Comparison of ENCODE assay signal across 12 cellular contexts in the genomic region with DNA sequence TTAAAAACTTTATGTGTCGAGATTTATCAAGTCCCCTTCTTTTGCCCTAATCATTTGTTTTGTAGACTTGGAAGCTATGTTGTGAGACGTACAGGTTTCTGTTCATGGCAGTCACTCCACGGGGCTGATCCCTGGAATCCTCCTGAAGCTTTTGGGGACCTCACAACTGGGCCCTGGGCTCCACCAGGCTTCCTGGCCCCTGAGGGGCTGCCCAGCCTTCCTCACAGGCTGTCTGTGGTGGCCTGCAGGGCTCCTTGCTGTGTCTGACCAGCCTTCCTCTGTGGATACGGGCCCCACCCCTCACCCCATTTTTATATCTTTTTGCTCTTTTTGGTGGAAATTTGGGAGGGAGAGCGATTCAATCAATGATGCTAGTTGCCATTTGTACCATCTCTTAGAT. TPM values are rescaled to one million over a fixed set of nuclear protein-coding genes. Genes with fewer than 3 reads are reported as not detected.
A peak's percentile ranks its signal among the peaks of the same experiment; 100 is the strongest.
DNase-seq lines count a peak whose midpoint lies in the region; ATAC-seq and TF ChIP-seq lines count a peak whose summit lies in the region.
"Had no signal": no experiment of that assay in that cellular context is flagged by ENCODE, and none has a peak within 500 bp of the region (broad histone marks: within the 10 kb centered on the region; RNA-seq: fewer than 3 reads in every experiment).

No MANE protein-coding gene starts in this region.

- H3K36me3 ChIP-seq in GM23338 (ENCODE audit: insufficient read depth) (no peaks in the 10 kb centered on the region), OCI-LY1 (ENCODE audit: insufficient read depth, low read length) (no peaks in the 10 kb centered on the region), Caco-2 (ENCODE audit: control insufficient read depth, insufficient read depth, low read length) (no peaks in the 10 kb centered on the region), testis (ENCODE audit: low read depth, missing control alignments) (no peaks in the 10 kb centered on the region)

- no peak overlapping the region for H3K9ac ChIP-seq in OCI-LY1 (ENCODE audit: low read length)

- no peaks in the 10 kb centered on the region for H3K4me1 ChIP-seq in GM23338 (ENCODE audit: insufficient read depth)
- peaks cover 6% of the 10 kb centered on the region for H3K4me1 ChIP-seq in OCI-LY1 (ENCODE audit: insufficient read depth, low read length, severe bottlenecking)
- H3K4me1 ChIP-seq in Caco-2 = no peaks in the 10 kb centered on the region
- H3K4me1 ChIP-seq in testis = no peaks in the 10 kb centered on the region

- H3K4me3 ChIP-seq in GM23338 (no peak overlapping the region), OCI-LY1 (ENCODE audit: low read depth, low read length, poor library complexity, severe bottlenecking) (no peak overlapping the region), Caco-2 (ENCODE audit: low read depth, low read length) (no peak overlapping the region), testis (no peak overlapping the region)
- H3K4me3 ChIP-seq: GM12878 had no signal

- CTCF ChIA-PET in Caco-2 (lab: Charles Lee) = no interaction called here

- H3K4me3 Mint-ChIP-seq in GM23338 (no peak overlapping the region), glutamatergic neuron (ENCODE audit: unreplicated experiment) (no peak overlapping the region), Caco-2 (ENCODE audit: unreplicated experiment) (no peak overlapping the region)
- H3K4me3 Mint-ChIP-seq: CD8-positive, alpha-beta memory T cell; H9 had no signal

- no peak for TF ChIP-seq POLR2A in testis (IDR thresholded peaks at IDR 0.05)

- H3K9me2 ChIP-seq in GM23338 (ENCODE audit: insufficient read depth) = no peaks in the 10 kb centered on the region
- H3K9me2 ChIP-seq in OCI-LY1 (ENCODE audit: low read depth, low read length) = no peaks in the 10 kb centered on the region

- DNase-seq in GM23338 (ENCODE audit: low spot score) (no peak), glutamatergic neuron (no peak), posterior vena cava (ENCODE audit: low spot score) (peak; percentile 24), Caco-2 (no peak), testis (no peak)
- no peak for DNase-seq in stimulated activated naive CD8-positive, alpha-beta T cell treated with anti-CD3 and anti-CD28 coated beads, Interleukin-15, Interleukin-2, amounts not matched to agents 100 U/mL and 50 U/mL, for 24 hours
- DNase-seq: CD8-positive, alpha-beta memory T cell; H9; KBM-7 had no signal

- no peak overlapping the region for H2AFZ ChIP-seq in GM23338
- H2AFZ ChIP-seq in OCI-LY1 (ENCODE audit: low read length) = 0 out of 2 replicates have a peak overlapping the region, but pooled peaks have one; percentile 28

- WGBS in testis, 2 donors = 86 to 90% methylated on average over 5 of the region's 5 CpGs

- H3K27me3 Mint-ChIP-seq in GM23338 (ENCODE audit: insufficient read depth, low read depth, poor library complexity) = no peaks in the 10 kb centered on the region
- peaks cover 10% of the 10 kb centered on the region for H3K27me3 Mint-ChIP-seq in glutamatergic neuron (ENCODE audit: unreplicated experiment)
- peaks cover 8% of the 10 kb centered on the region for H3K27me3 Mint-ChIP-seq in Caco-2 (ENCODE audit: insufficient read depth, unreplicated experiment)

- H4K20me1 ChIP-seq in GM23338 (replicated peaks; ENCODE audit: insufficient read depth) (no peaks in the 10 kb centered on the region; the same call in 1 of the 2 replicates), OCI-LY1 (ENCODE audit: insufficient read depth, low read length) (no peaks in the 10 kb centered on the region)

- H3K9me3 ChIP-seq in OCI-LY1 (ENCODE audit: low read length) (no peaks in the 10 kb centered on the region), Caco-2 (no peaks in the 10 kb centered on the region), testis (no peaks in the 10 kb centered on the region)

- H3K4me2 ChIP-seq in GM23338 (no peak overlapping the region), OCI-LY1 (ENCODE audit: low read length) (peak overlapping the region; percentile 14; the same call in 1 of the 2 replicates)

- ATAC-seq in GM23338 = no peak
- ATAC-seq in stimulated activated naive CD8-positive, alpha-beta T cell treated with anti-CD3 and anti-CD28 coated beads, Interleukin-15, Interleukin-2, amounts not matched to agents 100 U/mL and 50 U/mL, for 24 hours = no peak
- ATAC-seq: GM12878 had no signal

- H3K36me3 Mint-ChIP-seq in GM23338 (ENCODE audit: low read depth) (no peaks in the 10 kb centered on the region), glutamatergic neuron (ENCODE audit: unreplicated experiment) (no peaks in the 10 kb centered on the region), Caco-2 (ENCODE audit: insufficient read depth, unreplicated experiment) (no peaks in the 10 kb centered on the region)
- H3K36me3 Mint-ChIP-seq: CD8-positive, alpha-beta memory T cell had no signal

- H3K4me1 Mint-ChIP-seq in GM23338 (peaks cover 23% of the 10 kb centered on the region), glutamatergic neuron (ENCODE audit: low read depth, unreplicated experiment) (peaks cover 25% of the 10 kb centered on the region), Caco-2 (ENCODE audit: low read depth, unreplicated experiment) (no peaks in the 10 kb centered on the region)
- H3K4me1 Mint-ChIP-seq: CD8-positive, alpha-beta memory T cell had no signal

- BruUV-seq in Caco-2 (replicated peaks; lab: Mats Ljungman, UMichigan) = no TSS peak

- POLR2A ChIA-PET in Caco-2 (lab: Charles Lee) = no interaction called here

- H3K79me2 ChIP-seq in GM23338 (replicated peaks; ENCODE audit: insufficient read depth) (peaks cover 24% of the 10 kb centered on the region), OCI-LY1 (ENCODE audit: insufficient read depth, low read length) (no peaks in the 10 kb centered on the region)

- intact Hi-C loops in posterior vena cava (cut with DNase I) (no loop called here), Caco-2 (cut with micrococcal nuclease; ENCODE audit: unreplicated experiment) (no loop called here), testis (cut with DNase I; ENCODE audit: low total_unique reads) (no loop called here)

- no peak overlapping the region for H3K27ac ChIP-seq in GM23338 (ENCODE audit: low read depth)
- no peak overlapping the region for H3K27ac ChIP-seq in OCI-LY1 (ENCODE audit: low read depth, low read length, poor library complexity, severe bottlenecking)
- no peak overlapping the region for H3K27ac ChIP-seq in testis

- TF ChIP-seq CTCF in GM23338 (conservative IDR thresholded peaks at IDR 0.05; ENCODE audit: low read depth in 2 of 2) (no peak), OCI-LY1 (IDR thresholded peaks at IDR 0.05; ENCODE audit: low read length) (no peak), glutamatergic neuron (IDR thresholded peaks at IDR 0.05; ENCODE audit: partially characterized antibody, unreplicated experiment) (no peak), Caco-2 (IDR thresholded peaks at IDR 0.05; ENCODE audit: insufficient read depth in 1 of 2, low read depth in 1 of 2, low read length in 1 of 2, severe bottlenecking in 1 of 2, unreplicated experiment in 1 of 2) (no peak), testis (IDR thresholded peaks at IDR 0.05) (no peak)

- H3F3A ChIP-seq in GM23338 (replicated peaks; ENCODE audit: low read depth) (no peaks in the 10 kb centered on the region), OCI-LY1 (ENCODE audit: insufficient read depth, low read length) (no peaks in the 10 kb centered on the region)

- H3K27me3 ChIP-seq in GM23338 (ENCODE audit: insufficient read depth) = no peaks in the 10 kb centered on the region
- H3K27me3 ChIP-seq in OCI-LY1 (ENCODE audit: insufficient read depth, low read length) = no peaks in the 10 kb centered on the region
- no peaks in the 10 kb centered on the region for H3K27me3 ChIP-seq in Caco-2 (replicated peaks; ENCODE audit: control insufficient read depth, insufficient read depth, low read length)
- no peaks in the 10 kb centered on the region for H3K27me3 ChIP-seq in testis

- no peaks in the 10 kb centered on the region for H3K9me3 Mint-ChIP-seq in GM23338
- peaks cover 6% of the 10 kb centered on the region for H3K9me3 Mint-ChIP-seq in glutamatergic neuron (ENCODE audit: unreplicated experiment)
- H3K9me3 Mint-ChIP-seq in Caco-2 (ENCODE audit: unreplicated experiment) = no peaks in the 10 kb centered on the region
- H3K9me3 Mint-ChIP-seq: CD8-positive, alpha-beta memory T cell; H9 had no signal

- H3K27ac Mint-ChIP-seq in GM23338 (peak overlapping the region; percentile 56), glutamatergic neuron (ENCODE audit: unreplicated experiment) (peak overlapping the region; percentile 35), Caco-2 (ENCODE audit: unreplicated experiment) (no peak overlapping the region)
- H3K27ac Mint-ChIP-seq: CD8-positive, alpha-beta memory T cell had no signal

TF ChIP-seq in GM23338, 12 proteins besides CTCF, POLR2A, EP300 and RAD21 (continues in another document):
- TF ChIP-seq ZNF331 (CRISPR knock-in tag; IDR thresholded peaks at IDR 0.05; ENCODE audit: low read depth) = no peak

RNA-seq across cellular contexts. Expression of gene CHST8, which starts 38.1 kb away (rescaled TPM):
- total RNA-seq in GM23338 (2014; rRNA removed; shearing (Covaris generic)) = 23.8 and 38.2 TPM in 2 replicates
- polyA plus RNA-seq in GM23338 (2016; fragmentation: Nextera tagmentation; extraction: Ambion mirVana) (9.3 and 10.7 TPM in 2 replicates), testis (ENCODE audit: insufficient read depth, low read depth, low replicate concordance) (0.75 TPM)
- total RNA-seq in glutamatergic neuron (ENCODE audit: unreplicated experiment) (235 TPM), posterior vena cava (1 to 10 TPM in 1 of 2 donors, under 1 TPM in 1; 0.97 to 1.3 TPM), Caco-2 (2022) (not detected in 2 replicates), testis (under 1 TPM; 0.79 to 0.93 TPM)
- total RNA-seq: CD8-positive, alpha-beta memory T cell; G401; GM12878 had no signal
- polyA plus RNA-seq: CD8-positive, alpha-beta memory T cell had no signal

Comparison
In these comparisons a context has a peak if more than half of its experiments do, and no peak if none do; other contexts are left out.
1. RNA of gene CHST8, which starts 38.1 kb away (total RNA-seq): 235 TPM in glutamatergic neuron (single experiment) and 23.8 to 38.2 TPM in GM23338; 0.97 to 1.3 TPM in posterior vena cava, 0.79 to 0.93 TPM in testis and not detected in Caco-2; every median in the first group is over 10 times any median in the second.